Comparison of ENCODE assay signal across 19 cellular contexts in the genomic region with DNA sequence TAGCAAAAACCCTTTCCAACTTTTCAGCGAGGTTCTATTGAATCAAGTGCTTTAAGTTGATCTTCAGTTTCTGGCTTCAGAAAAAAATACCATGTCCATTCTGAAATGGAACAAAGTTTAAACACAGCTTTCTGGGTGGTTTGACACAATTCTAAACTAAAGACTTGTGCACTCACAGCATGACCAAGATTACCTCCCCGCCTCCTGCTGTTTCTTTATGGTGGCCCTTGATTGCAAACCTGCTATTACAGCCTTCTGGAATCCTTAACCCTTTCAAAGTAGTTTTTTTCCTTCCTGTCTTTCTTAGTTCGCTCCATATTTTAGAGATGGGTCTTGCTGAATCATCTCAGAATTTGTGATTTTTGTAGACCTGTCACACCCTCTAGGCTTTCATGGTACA.
DNase-seq lines count a peak whose midpoint lies in the region; ATAC-seq and TF ChIP-seq lines count a peak whose summit lies in the region.
"Had no signal": no experiment of that assay in that cellular context is flagged by ENCODE, and none has a peak within 500 bp of the region (broad histone marks: within the 10 kb centered on the region; RNA-seq: fewer than 3 reads in every experiment).

No MANE protein-coding gene starts in this region.

- H3K36me3 ChIP-seq in iPS-18a (ENCODE audit: control insufficient read depth, low read depth, low read length): no peaks in the 10 kb centered on the region
- H3K36me3 ChIP-seq: BLaER1 had no signal

- H3K27ac ChIP-seq in iPS-18a (ENCODE audit: low read length): no peak overlapping the region
- H3K27ac ChIP-seq: BLaER1 had no signal

- CTCF ChIA-PET in WTC11 (lab: Charles Lee): interaction anchor here (0.9 to 1.9 kb wide), 7 partner anchors 11 to 451 kb away, joined by 3 to 4 read pairs (median 4); no protein-coding TSS in a partner anchor

- H3K4me3 Mint-ChIP-seq in WTC11: no peak overlapping the region
- H3K4me3 Mint-ChIP-seq in HFFc6: no peak overlapping the region
- H3K4me3 Mint-ChIP-seq: CD4-positive, alpha-beta memory T cell had no signal

- POLR2A ChIA-PET in WTC11 (lab: Charles Lee): no interaction called here

- ATAC-seq in WTC11 (peak; percentile 29), GM21737 (IDR thresholded peaks at IDR 0.05; ENCODE audit: unreplicated experiment) (no peak)
- ATAC-seq: Right ventricle myocardium inferior had no signal

- no peaks in the 10 kb centered on the region for H3K27me3 ChIP-seq in iPS-18a (ENCODE audit: control insufficient read depth, insufficient read depth, low read length)
- H3K27me3 ChIP-seq: BLaER1 had no signal

- peaks cover 17% of the 10 kb centered on the region for H3K36me3 Mint-ChIP-seq in WTC11
- peaks cover 6% of the 10 kb centered on the region for H3K36me3 Mint-ChIP-seq in HFFc6 (ENCODE audit: low read depth)
- H3K36me3 Mint-ChIP-seq: CD4-positive, alpha-beta memory T cell had no signal

- H3K4me1 ChIP-seq in iPS-18a (ENCODE audit: control insufficient read depth, low read depth, low read length): peaks cover 31% of the 10 kb centered on the region
- H3K4me1 ChIP-seq: BLaER1 had no signal

- in situ Hi-C loops in ACHN (cut with HindIII; ENCODE audit: low pct_ligation_motif_present, low pct_unique_long_range_greater_than_20kb, low sequenced_read_pairs): no loop called here

- H3K9me3 ChIP-seq in iPS-18a (ENCODE audit: control insufficient read depth, low read depth, low read length): peaks cover 3% of the 10 kb centered on the region
- H3K9me3 ChIP-seq: BLaER1 had no signal

- peak overlapping the region; percentile 27 for H3K4me3 ChIP-seq in iPS-18a (ENCODE audit: low read length)
- H3K4me3 ChIP-seq: BLaER1 had no signal

- no peak overlapping the region for H3K9ac ChIP-seq in iPS-18a (ENCODE audit: low read length)
- H3K9ac ChIP-seq: BLaER1 had no signal

- H3K27me3 Mint-ChIP-seq in WTC11 (ENCODE audit: low read depth) (no peaks in the 10 kb centered on the region), HFFc6 (ENCODE audit: insufficient read depth) (peaks cover under 1% of the 10 kb centered on the region; the same call in 1 of the 2 replicates)

- peak; percentile 9 for DNase-seq in NCI-H748 (lab: John Stamatoyannopoulos, UW; ENCODE audit: unreplicated experiment)
- no peak for DNase-seq in NCI-H748 treated with DMSO at 0.1 percent for 48 hours (lab: John Stamatoyannopoulos, UW)
- DNase-seq in WTC11 (ENCODE audit: low spot score): peak; percentile 28
- no peak for DNase-seq in HFFc6
- DNase-seq in ACHN: no peak
- DNase-seq: CD4-positive, alpha-beta memory T cell; DMS153; GF-D8; KBM-7; NCI-H1105 treated with DMSO at 0.1 percent for 48 hours; NCI-H1930; NCI-H2171 treated with DMSO at 0.1 percent for 48 hours; NCI-H446; NCI-H526 treated with DMSO at 0.1 percent for 48 hours; NK-92 treated with Interleukin-12 subunit alpha and Interleukin-12 subunit beta, amount 100 ng/mL, for 24 hours had no signal

- H3K27ac Mint-ChIP-seq in WTC11 (no peak overlapping the region), HFFc6 (no peak overlapping the region)
- H3K27ac Mint-ChIP-seq: CD4-positive, alpha-beta memory T cell had no signal

- peaks cover 39% of the 10 kb centered on the region for H3K4me1 Mint-ChIP-seq in WTC11
- H3K4me1 Mint-ChIP-seq in HFFc6 (ENCODE audit: low read depth): peaks cover 34% of the 10 kb centered on the region
- H3K4me1 Mint-ChIP-seq: CD4-positive, alpha-beta memory T cell had no signal

- H3K9me3 Mint-ChIP-seq in WTC11 (peaks cover 20% of the 10 kb centered on the region), HFFc6 (no peaks in the 10 kb centered on the region; the same call in none of the 2 replicates)

- no peak for TF ChIP-seq CTCF in WTC11 (IDR thresholded peaks at IDR 0.05)
- no peak for TF ChIP-seq CTCF in HFFc6 (IDR thresholded peaks at IDR 0.05)

TF ChIP-seq in WTC11, 78 proteins besides CTCF, POLR2A, EP300 and RAD21:
- TF ChIP-seq ZNF396 (CRISPR knock-in tag; IDR thresholded peaks at IDR 0.05; ENCODE audit: borderline replicate concordance): no peak
- TF ChIP-seq ZNF219 (CRISPR knock-in tag; IDR thresholded peaks at IDR 0.05; ENCODE audit: borderline replicate concordance): no peak
- no peak for TF ChIP-seq JAZF1 (CRISPR knock-in tag; IDR thresholded peaks at IDR 0.05)
- TF ChIP-seq NFYB (CRISPR knock-in tag; conservative IDR thresholded peaks at IDR 0.05; ENCODE audit: low read depth): no peak
- TF ChIP-seq ZNF317 (CRISPR knock-in tag; IDR thresholded peaks at IDR 0.05; ENCODE audit: borderline replicate concordance, low read depth): no peak
- TF ChIP-seq SP1 (CRISPR knock-in tag; conservative IDR thresholded peaks at IDR 0.05): no peak
- TF ChIP-seq ZBTB43 (CRISPR knock-in tag; IDR thresholded peaks at IDR 0.05): no peak
- TF ChIP-seq ZNF425 (CRISPR knock-in tag; conservative IDR thresholded peaks at IDR 0.05): no peak

Comparison
In these comparisons a context has a peak if more than half of its experiments do, and no peak if none do; other contexts are left out.
1. DNase-seq: peak in NCI-H748 (single experiment) and WTC11 (single experiment); none in NCI-H748 treated with DMSO at 0.1 percent for 48 hours (single experiment), HFFc6 (single experiment) and ACHN (single experiment).